ENCODE assay signal across 22 cellular contexts in the genomic region with DNA sequence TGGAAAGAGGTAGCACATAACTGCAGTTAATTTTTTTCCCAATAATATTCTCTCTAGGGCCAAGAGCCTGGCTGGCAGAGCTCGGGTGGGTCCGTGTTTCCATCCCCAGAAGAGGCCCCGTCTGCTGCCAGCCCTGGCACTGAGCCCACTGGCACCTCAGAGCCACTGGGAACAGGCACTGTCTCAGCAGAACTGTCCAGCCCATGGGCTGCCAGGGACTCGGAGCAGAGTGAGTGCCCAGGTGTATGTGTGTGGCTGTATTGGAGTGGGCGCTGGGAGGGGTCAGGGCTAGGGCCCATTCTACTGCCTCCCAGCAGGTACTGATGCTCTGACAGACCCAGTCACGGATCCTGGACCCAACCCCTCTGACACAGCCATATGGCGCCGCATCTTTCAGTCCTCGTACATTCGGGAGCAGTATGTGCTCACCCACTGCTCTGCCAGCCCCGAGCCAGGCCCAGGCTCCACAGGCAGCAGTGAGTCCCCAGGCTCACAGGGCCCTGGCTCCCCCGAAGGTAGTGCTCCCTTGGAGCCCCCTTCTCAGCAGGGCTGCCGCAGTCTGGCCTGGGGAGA. TPM values are rescaled to one million over a fixed set of nuclear protein-coding genes. Genes with fewer than 3 reads are reported as not detected.
DNase-seq lines count a peak whose midpoint lies in the region; TF ChIP-seq lines count a peak whose summit lies in the region.
"Had no signal": no experiment of that assay in that cellular context is flagged by ENCODE, and none has a peak within 500 bp of the region (broad histone marks: within the 10 kb centered on the region; RNA-seq: fewer than 3 reads in every experiment).

No MANE protein-coding gene starts in this region.

- peak; percentile 67 for DNase-seq in NCI-H1694 treated with DMSO at 0.1 percent for 48 hours (lab: John Stamatoyannopoulos, UW)
- DNase-seq in glutamatergic neuron = no peak
- DNase-seq in KG1 (lab: John Stamatoyannopoulos, UW) = no peak
- DNase-seq in PC-9 = no peak
- no peak for DNase-seq in NK-92 treated with Interleukin-12 subunit alpha and Interleukin-12 subunit beta, amount 100 ng/mL, for 24 hours (lab: John Stamatoyannopoulos, UW)
- no peak for DNase-seq in GM23248
- DNase-seq: ACHN; Calu3; CD8-positive, alpha-beta T cell; EL; H9; HFFc6; MM.1S; NCI-H1048; NCI-H1417 treated with DMSO at 0.1 percent for 48 hours; NCI-H1930; Peyer's patch had no signal

- H4K20me1 ChIP-seq in BLaER1 (peaks cover 43% of the 10 kb centered on the region), PC-9 (ENCODE audit: insufficient read depth) (peaks cover 17% of the 10 kb centered on the region), GM23248 (ENCODE audit: insufficient read depth) (no peaks in the 10 kb centered on the region)

- peaks cover 12% of the 10 kb centered on the region for H3K27me3 Mint-ChIP-seq in glutamatergic neuron (ENCODE audit: unreplicated experiment)

- peaks cover 19% of the 10 kb centered on the region for H3K9me3 Mint-ChIP-seq in glutamatergic neuron (ENCODE audit: unreplicated experiment)
- H3K9me3 Mint-ChIP-seq: CD8-positive, alpha-beta T cell; H9; HFFc6 had no signal

- no peak overlapping the region for H3K4me3 Mint-ChIP-seq in glutamatergic neuron (ENCODE audit: unreplicated experiment)
- H3K4me3 Mint-ChIP-seq: CD8-positive, alpha-beta T cell; H9; HFFc6 had no signal

- peaks cover 29% of the 10 kb centered on the region for H3K4me1 Mint-ChIP-seq in glutamatergic neuron (ENCODE audit: low read depth, unreplicated experiment)

- H3K27ac ChIP-seq in 22Rv1 (peak overlapping the region; percentile 25), BLaER1 (peak overlapping the region; percentile 90), PC-9 (no peak overlapping the region), GM23248 (no peak overlapping the region)
- H3K27ac ChIP-seq: Peyer's patch had no signal

- H3K9me3 ChIP-seq in BLaER1 (no peaks in the 10 kb centered on the region), PC-9 (ENCODE audit: insufficient read depth, low read depth) (no peaks in the 10 kb centered on the region), GM23248 (ENCODE audit: low read depth) (no peaks in the 10 kb centered on the region)
- H3K9me3 ChIP-seq: Peyer's patch had no signal

- POLR2A ChIA-PET in PC-9 (lab: Charles Lee; ENCODE audit: unreplicated experiment) = interaction anchor here (0.7 kb wide), 1 partner anchor 57 kb away, joined by 6 read pairs; no protein-coding TSS in a partner anchor

- no peak overlapping the region for H2AFZ ChIP-seq in PC-9
- H2AFZ ChIP-seq in GM23248 = no peak overlapping the region

- peaks cover 57% of the 10 kb centered on the region for H3K4me1 ChIP-seq in BLaER1
- peaks cover 17% of the 10 kb centered on the region for H3K4me1 ChIP-seq in PC-9 (replicated peaks; ENCODE audit: insufficient read depth)
- no peaks in the 10 kb centered on the region for H3K4me1 ChIP-seq in GM23248 (ENCODE audit: insufficient read depth)

- in situ Hi-C loops in GM23248 (cut with MboI) = no loop called here

- 58 to 62% methylated on average over 13 of the region's 13 CpGs for WGBS in GM23248 (ENCODE audit: low coverage in 1 of 2, low lambda C conversion rate in 2 of 2, missing lambda C conversion rate in 2 of 2), 2 experiments

- no peak overlapping the region for H3K4me3 ChIP-seq in BLaER1
- no peak overlapping the region for H3K4me3 ChIP-seq in PC-9
- H3K4me3 ChIP-seq in GM23248 = no peak overlapping the region
- H3K4me3 ChIP-seq: K562, Peyer's patch had no signal

- H3K9ac ChIP-seq in BLaER1 = no peak overlapping the region
- no peak overlapping the region for H3K9ac ChIP-seq in GM23248

- TF ChIP-seq CTCF in 22Rv1 (IDR thresholded peaks at IDR 0.05) (no peak), glutamatergic neuron (IDR thresholded peaks at IDR 0.05; ENCODE audit: partially characterized antibody, unreplicated experiment) (no peak), PC-9 (conservative IDR thresholded peaks at IDR 0.05) (no peak)

- H3K79me2 ChIP-seq in PC-9 (ENCODE audit: low read depth) (no peaks in the 10 kb centered on the region), GM23248 (ENCODE audit: insufficient read depth) (no peaks in the 10 kb centered on the region)

- H3K9me2 ChIP-seq in PC-9 (ENCODE audit: insufficient read depth) = no peaks in the 10 kb centered on the region
- no peaks in the 10 kb centered on the region for H3K9me2 ChIP-seq in GM23248 (ENCODE audit: insufficient read depth)

- CTCF ChIA-PET in PC-9 (lab: Charles Lee) = interaction anchor here (0.6 kb wide), 2 partner anchors 61 to 624 kb away, joined by 3 read pairs; no protein-coding TSS in a partner anchor

- H3K4me2 ChIP-seq in BLaER1 (peak overlapping the region; percentile 97), PC-9 (no peak overlapping the region), GM23248 (ENCODE audit: unreplicated experiment) (no peak overlapping the region)

- H3K36me3 Mint-ChIP-seq in glutamatergic neuron (ENCODE audit: unreplicated experiment) = peaks cover 4% of the 10 kb centered on the region

- H3F3A ChIP-seq in PC-9 (ENCODE audit: insufficient read depth, low read depth) (peaks cover 29% of the 10 kb centered on the region), GM23248 (ENCODE audit: insufficient read depth) (no peaks in the 10 kb centered on the region)

- H3K36me3 ChIP-seq in BLaER1 (peaks cover 23% of the 10 kb centered on the region), PC-9 (ENCODE audit: low read depth) (0 out of 2 replicates have a peak, but pooled peaks cover 12% of the 10 kb centered on the region), GM23248 (ENCODE audit: low read depth) (no peaks in the 10 kb centered on the region)

- H3K27ac Mint-ChIP-seq in glutamatergic neuron (ENCODE audit: unreplicated experiment) = peak overlapping the region; percentile 59
- H3K27ac Mint-ChIP-seq: CD8-positive, alpha-beta T cell; H9; HFFc6 had no signal

- H3K27me3 ChIP-seq in BLaER1 = no peaks in the 10 kb centered on the region
- H3K27me3 ChIP-seq in PC-9 (ENCODE audit: insufficient read depth, low read depth) = no peaks in the 10 kb centered on the region
- H3K27me3 ChIP-seq in GM23248 (replicated peaks; ENCODE audit: insufficient read depth) = no peaks in the 10 kb centered on the region
- H3K27me3 ChIP-seq: Peyer's patch had no signal

- intact Hi-C loops in PC-9 (cut with micrococcal nuclease; ENCODE audit: unreplicated experiment) = no loop called here

- no TSS peak for BruUV-seq in PC-9 (replicated peaks; lab: Mats Ljungman, UMichigan)

RNA-seq across cellular contexts. Expression of a gene that starts 8.9 kb away (rescaled TPM):
- 56.5 TPM for total RNA-seq in glutamatergic neuron (ENCODE audit: unreplicated experiment)
- 0.53 and 0.76 TPM in 2 replicates for total RNA-seq in PC-9 (2021)
- total RNA-seq in GM23248 (2014; rRNA removed; shearing (Covaris generic)) = not detected in 2 replicates
- not detected in 2 replicates for polyA plus RNA-seq in GM23248 (2016; fragmentation: Nextera tagmentation; extraction: Ambion mirVana)
- total RNA-seq: HFFc6; T-helper 1 cell treated with Interleukin-12 subunit alpha and Interleukin-12 subunit beta and Interleukin-4 antibody, amounts not matched to agents 30 ng/mL and 1 ng/mL, for 36 hours had no signal
- polyA plus RNA-seq: K562 had no signal

RNA-seq across cellular contexts. Expression of a gene that starts 10.4 kb away (rescaled TPM):
- total RNA-seq in glutamatergic neuron (ENCODE audit: unreplicated experiment) (26.5 TPM), PC-9 (2021) (81.1 and 95.1 TPM in 2 replicates)
- 52.7 and 66.1 TPM in 2 replicates for total RNA-seq in GM23248 (2014; rRNA removed; shearing (Covaris generic))
- polyA plus RNA-seq in GM23248 (2016; fragmentation: Nextera tagmentation; extraction: Ambion mirVana) = 94.2 and 94.7 TPM in 2 replicates

RNA-seq across cellular contexts. Expression of a gene that starts 11.1 kb away (rescaled TPM):
- total RNA-seq in glutamatergic neuron (ENCODE audit: unreplicated experiment) (1.7 TPM), PC-9 (2021) (11.7 and 12.1 TPM in 2 replicates)
- 4.0 and 7.2 TPM in 2 replicates for total RNA-seq in GM23248 (2014; rRNA removed; shearing (Covaris generic))
- polyA plus RNA-seq in GM23248 (2016; fragmentation: Nextera tagmentation; extraction: Ambion mirVana) = 5.3 and 6.1 TPM in 2 replicates

RNA-seq across cellular contexts. Expression of a gene that starts 23.0 kb away (rescaled TPM):
- total RNA-seq in glutamatergic neuron (ENCODE audit: unreplicated experiment) = 14.8 TPM
- total RNA-seq in PC-9 (2021) = 2.2 and 2.6 TPM in 2 replicates
- total RNA-seq in GM23248 (2014; rRNA removed; shearing (Covaris generic)) = 0.11 TPM in 1 of 2 replicates, not detected in the other
- 0.14 TPM in 1 of 2 replicates, not detected in the other for polyA plus RNA-seq in GM23248 (2016; fragmentation: Nextera tagmentation; extraction: Ambion mirVana)
- total RNA-seq: CD8-positive, alpha-beta T cell; NCI-H460; Peyer's patch had no signal

RNA-seq across cellular contexts. Expression of a gene that starts 37.5 kb away (rescaled TPM):
- 1.6 TPM for total RNA-seq in glutamatergic neuron (ENCODE audit: unreplicated experiment)
- not detected in 2 replicates for total RNA-seq in PC-9 (2021)
- total RNA-seq in GM23248 (2014; rRNA removed; shearing (Covaris generic)) = not detected in 2 replicates
- polyA plus RNA-seq in GM23248 (2016; fragmentation: Nextera tagmentation; extraction: Ambion mirVana) = not detected in 2 replicates
- total RNA-seq: Calu3; CD8-positive, alpha-beta T cell; H9; HFFc6; K562; NCI-H460; Peyer's patch; T-helper 1 cell treated with Interleukin-12 subunit alpha and Interleukin-12 subunit beta and Interleukin-4 antibody, amounts not matched to agents 30 ng/mL and 1 ng/mL, for 36 hours had no signal
- polyA plus RNA-seq: K562 had no signal

Comparison
In these comparisons a context has a peak if more than half of its experiments do, and no peak if none do; other contexts are left out.
1. H3K27ac ChIP-seq: peak in 22Rv1 (single experiment) and BLaER1 (single experiment); none in PC-9 (single experiment) and GM23248 (single experiment).
2. RNA of a gene that starts 8.9 kb away (total RNA-seq): 56.5 TPM in glutamatergic neuron (single experiment); 0.53 to 0.76 TPM in PC-9 and not detected in GM23248; every median in the first group is over 10 times any median in the second.